26 cellular contexts compared by ENCODE assay signal in genomic region chr11:129975543-129975942, GRCh38. TPM values are rescaled to one million over a fixed set of nuclear protein-coding genes. Genes with fewer than 3 reads are reported as not detected.
DNase-seq lines count a peak whose midpoint lies in the region; ATAC-seq, FAIRE-seq and TF ChIP-seq lines count a peak whose summit lies in the region.
"Had no signal": no experiment of that assay in that cellular context is flagged by ENCODE, and none has a peak within 500 bp of the region (broad histone marks: within the 10 kb centered on the region; RNA-seq: fewer than 3 reads in every experiment).

No MANE protein-coding gene starts in this region.

- no peak overlapping the region for H2AFZ ChIP-seq in H9 (ENCODE audit: low read length)
- no peak overlapping the region for H2AFZ ChIP-seq in H1 (ENCODE audit: low read length)
- no peak overlapping the region for H2AFZ ChIP-seq in neuronal stem cell (ENCODE audit: low read length)
- H2AFZ ChIP-seq: GM23248 had no signal

- no peak overlapping the region for H2BK5ac ChIP-seq in H9 (ENCODE audit: insufficient read length, low read length)
- H2BK5ac ChIP-seq in H1 (ENCODE audit: low read depth, low read length): no peak overlapping the region
- no peak overlapping the region for H2BK5ac ChIP-seq in neuronal stem cell (ENCODE audit: low read length)

- H3K79me2 ChIP-seq in H9 (ENCODE audit: insufficient read depth, low read length) (no peaks in the 10 kb centered on the region; the same call in 1 of the 2 replicates), H1 (ENCODE audit: control insufficient read depth in 1 of 2, insufficient read depth in 2 of 2, low read length in 2 of 2) (peaks cover 0 to 21% of the 10 kb centered on the region in 2 experiments; a peak in 2 of 4 replicates)

- H3K14ac ChIP-seq in H9 (ENCODE audit: insufficient read depth, low read length): no peak overlapping the region
- no peak overlapping the region for H3K14ac ChIP-seq in H1 (ENCODE audit: insufficient read length)
- H3K14ac ChIP-seq in neuronal stem cell (ENCODE audit: low read length): no peak overlapping the region

- TF ChIP-seq CTCF in H9 (conservative IDR thresholded peaks at IDR 0.05) (no peak), H1 (IDR thresholded peaks at IDR 0.05; ENCODE audit: control extremely low read depth in 1 of 3, insufficient read depth in 1 of 3, low read depth in 1 of 3, low read length in 3 of 3) (no peak)

- H3K23me2 ChIP-seq in H9 (ENCODE audit: insufficient read length, low read depth, low read length, poor library complexity, severe bottlenecking) (no peaks in the 10 kb centered on the region), H1 (ENCODE audit: low read depth, low read length) (no peaks in the 10 kb centered on the region)

- H3K4me2 ChIP-seq in BLaER1 (peak overlapping the region; percentile 85; the same call in 1 of the 2 replicates), H9 (ENCODE audit: insufficient read depth, insufficient read length, low read length) (no peak overlapping the region), H1 (ENCODE audit: insufficient read depth in 1 of 2, low read depth in 2 of 2, low read length in 2 of 2) (no peak overlapping the region), neuronal stem cell (ENCODE audit: insufficient read depth, low read length, poor library complexity, severe bottlenecking) (no peak overlapping the region)
- H3K4me2 ChIP-seq: A549 had no signal

- H2BK15ac ChIP-seq in H9 (ENCODE audit: low read depth, low read length) (no peak overlapping the region), H1 (ENCODE audit: low read length) (no peak overlapping the region), neuronal stem cell (ENCODE audit: low read length) (no peak overlapping the region)

- H3K4me3 ChIP-seq in BLaER1 (no peak overlapping the region), H1 (ENCODE audit: extremely low read depth in 1 of 4, insufficient read depth in 2 of 4, low read depth in 3 of 4, low read length in 4 of 4) (no peak overlapping the region), neuronal stem cell (ENCODE audit: low read length in 2 of 2) (peak overlapping the region in 1 of 2 donors; percentile 48)
- H3K4me3 ChIP-seq: A549, GM23248 had no signal

- POLR2A ChIA-PET in H1 (lab: Charles Lee; ENCODE audit: partially characterized antibody): interaction anchor here (1.4 kb wide), 1 partner anchor 9 kb away, joined by 4 read pairs; no protein-coding TSS in a partner anchor

- CTCF ChIA-PET in H1 (lab: Charles Lee; ENCODE audit: partially characterized antibody): interaction anchor here (1.5 to 1.7 kb wide), 2 partner anchors 10 to 156 kb away, joined by 3 to 4 read pairs; no protein-coding TSS in a partner anchor

- no peak for FAIRE-seq in H1 (lab: Jason Lieb, UNC)
- FAIRE-seq: A549, GM12891, GM18507, H54, HTR-8/SVneo had no signal

- no peak overlapping the region for H3K9ac ChIP-seq in BLaER1
- no peak overlapping the region for H3K9ac ChIP-seq in H9 (ENCODE audit: extremely low read depth, insufficient read length, low read length)
- no peak overlapping the region for H3K9ac ChIP-seq in H1 (replicated peaks in 1 of 4; ENCODE audit: extremely low read depth in 1 of 4, low read depth in 3 of 4, low read length in 3 of 4)
- no peak overlapping the region for H3K9ac ChIP-seq in neuronal stem cell (ENCODE audit: low read depth, low read length, poor library complexity)
- H3K9ac ChIP-seq: GM23248 had no signal

- H3K27ac ChIP-seq in BLaER1: peak overlapping the region; percentile 43
- H3K27ac ChIP-seq in H9 (ENCODE audit: insufficient read length, low read depth, low read length): no peak overlapping the region
- no peak overlapping the region; the same call in 1 of the 2 replicates for H3K27ac ChIP-seq in H1 (ENCODE audit: low read depth, low read length)
- no peak overlapping the region for H3K27ac ChIP-seq in neuronal stem cell (replicated peaks; ENCODE audit: low read length)
- H3K27ac ChIP-seq: 22Rv1, A549, GM23248 had no signal

- no peak for TF ChIP-seq EP300 in H1 (IDR thresholded peaks at IDR 0.05; ENCODE audit: borderline replicate concordance in 1 of 2, low read depth in 2 of 2, low read length in 2 of 2)

- peak overlapping the region in 1 of 3 experiments; percentile 80; a peak in 1 of 7 replicates for H3K27ac Mint-ChIP-seq in H9
- H3K27ac Mint-ChIP-seq: CD8-positive, alpha-beta memory T cell; HFFc6; IgD-negative memory B cell had no signal

- H4K5ac ChIP-seq in H9 (ENCODE audit: insufficient read length, low read depth, low read length) (no peak overlapping the region), H1 (ENCODE audit: insufficient read length, low read depth, low read length) (no peak overlapping the region)

- H3K4ac ChIP-seq in H9 (ENCODE audit: low read depth, low read length) (no peak overlapping the region), H1 (replicated peaks; ENCODE audit: insufficient read length, low read depth, low read length) (peak overlapping the region; percentile 32), neuronal stem cell (ENCODE audit: low read length) (no peak overlapping the region)

- no peak overlapping the region for H3K56ac ChIP-seq in H9 (ENCODE audit: insufficient read length, low read depth, low read length)
- no peak overlapping the region for H3K56ac ChIP-seq in H1 (replicated peaks; ENCODE audit: insufficient read length, low read depth, low read length)

- H3K4me1 ChIP-seq in BLaER1 (peaks cover 63% of the 10 kb centered on the region), H9 (ENCODE audit: insufficient read depth, low read length) (peaks cover 2% of the 10 kb centered on the region; the same call in 1 of the 2 replicates), H1 (replicated peaks in 1 of 4; ENCODE audit: control insufficient read depth in 3 of 4, insufficient read depth in 4 of 4, low read length in 3 of 4) (no peaks in the 10 kb centered on the region; a peak in 1 of 7 replicates), neuronal stem cell (ENCODE audit: control insufficient read depth in 2 of 2, insufficient read depth in 1 of 2, low read depth in 1 of 2, low read length in 2 of 2) (peaks cover 10 to 20% of the 10 kb centered on the region in 2 donors)
- H3K4me1 ChIP-seq: A549 had no signal

- ATAC-seq in SK-N-SH treated with all-trans-retinoic acid at 6 μM for 48 hours: no peak
- no peak for ATAC-seq in GM21526 (IDR thresholded peaks at IDR 0.05; ENCODE audit: low FRiP score, unreplicated experiment)
- ATAC-seq: A549, HCT116 had no signal

- no peak overlapping the region for H3T11ph ChIP-seq in H9 (ENCODE audit: low read length)

- H3K9me3 Mint-ChIP-seq in H9: no peaks in the 10 kb centered on the region
- H3K9me3 Mint-ChIP-seq: CD8-positive, alpha-beta memory T cell; HFFc6; IgD-negative memory B cell had no signal

- H2BK120ac ChIP-seq in H9 (ENCODE audit: low read depth, low read length, poor library complexity, severe bottlenecking): no peak overlapping the region
- no peak overlapping the region for H2BK120ac ChIP-seq in H1 (replicated peaks; ENCODE audit: low read depth, low read length)
- no peak overlapping the region for H2BK120ac ChIP-seq in neuronal stem cell (ENCODE audit: low read depth, low read length)

- H3K4me3 Mint-ChIP-seq in H9: no peak overlapping the region
- H3K4me3 Mint-ChIP-seq: CD8-positive, alpha-beta memory T cell; HFFc6 had no signal

- no peak overlapping the region for H4K91ac ChIP-seq in H9 (ENCODE audit: insufficient read length, low read depth, low read length)
- H4K91ac ChIP-seq in H1 (replicated peaks; ENCODE audit: insufficient read length, low read length): no peak overlapping the region
- no peak overlapping the region for H4K91ac ChIP-seq in neuronal stem cell (ENCODE audit: low read depth, low read length, poor library complexity)

- no peaks in the 10 kb centered on the region; the same call in 1 of the 2 replicates for H3K27me3 Mint-ChIP-seq in H9 (ENCODE audit: low read depth)
- H3K27me3 Mint-ChIP-seq: CD8-positive, alpha-beta memory T cell had no signal

- H4K8ac ChIP-seq in H9 (replicated peaks; ENCODE audit: insufficient read length, low read depth, low read length): no peak overlapping the region
- H4K8ac ChIP-seq in H1 (ENCODE audit: extremely low read depth, insufficient read depth, low read length): no peak overlapping the region
- H4K8ac ChIP-seq in neuronal stem cell (ENCODE audit: low read depth, low read length): no peak overlapping the region

- DNase-seq in H9 (no peak), H1 (ENCODE audit: low read depth in 1 of 2, low spot score in 2 of 2) (no peak), neuronal stem cell (ENCODE audit: low spot score) (no peak), SHP77 (lab: John Stamatoyannopoulos, UW) (no peak), NCI-H226 (no peak)
- DNase-seq: AML-193; CD8-positive, alpha-beta memory T cell; COR-L47; DMS 273 treated with DMSO at 0.1 percent for 48 hours; DMS53; DND-41; EL; GM23248; HFFc6; KBM-7 had no signal

- H3K36me3 ChIP-seq in BLaER1 (no peaks in the 10 kb centered on the region), H1 (ENCODE audit: control insufficient read depth in 2 of 4, insufficient read depth in 4 of 4, low read length in 3 of 4) (no peaks in the 10 kb centered on the region), neuronal stem cell (replicated peaks in 1 of 2; ENCODE audit: control insufficient read depth in 2 of 2, insufficient read depth in 2 of 2, low read length in 2 of 2) (peaks cover 0 to 2% of the 10 kb centered on the region in 2 donors)

- H2AK5ac ChIP-seq in H9 (ENCODE audit: insufficient read length, low read length) (peak overlapping the region; percentile 51), H1 (ENCODE audit: low read depth, low read length) (peak overlapping the region; percentile 54; the same call in 1 of the 2 replicates), neuronal stem cell (ENCODE audit: low read depth, low read length) (no peak overlapping the region)

- H2BK12ac ChIP-seq in H9 (ENCODE audit: insufficient read length, low read depth, low read length) (peak overlapping the region; percentile 57), H1 (ENCODE audit: low read depth, low read length) (no peak overlapping the region), neuronal stem cell (ENCODE audit: low read length) (no peak overlapping the region)

- peaks cover 26 to 28% of the 10 kb centered on the region in 2 experiments for H3K4me1 Mint-ChIP-seq in H9

- no CpG with 5 or more reads among the region's 2 CpGs for WGBS in H9 (ENCODE audit: extremely low coverage, insufficient read length, low lambda C conversion rate)
- 91% methylated on average over 2 of the region's 2 CpGs; no CpG with 5 or more reads in 1 of the 2 experiments for WGBS in H1 (ENCODE audit: extremely low coverage in 1 of 2, insufficient coverage in 1 of 2, insufficient read length in 1 of 2, insufficient replicate concordance in 2 of 2, low coverage in 1 of 2, low lambda C conversion rate in 2 of 2, missing lambda C conversion rate in 1 of 2), 2 experiments
- no CpG with 5 or more reads among the region's 2 CpGs for WGBS in neuronal stem cell (ENCODE audit: extremely low coverage in 2 of 2, insufficient read length in 2 of 2, insufficient replicate concordance in 1 of 2), 2 donors

- H3K23ac ChIP-seq in H9 (ENCODE audit: insufficient read length, low read depth, low read length) (no peak overlapping the region), H1 (ENCODE audit: insufficient read length) (no peak overlapping the region), neuronal stem cell (ENCODE audit: low read depth, low read length, poor library complexity) (peak overlapping the region; percentile 2)

- H3K9me3 ChIP-seq in BLaER1 (0 out of 2 replicates have a peak, but pooled peaks cover 7% of the 10 kb centered on the region), H9 (ENCODE audit: control insufficient read depth, low read depth, low read length) (no peaks in the 10 kb centered on the region), H1 (ENCODE audit: insufficient read depth in 2 of 2, low read depth in 1 of 2, low read length in 1 of 2) (no peaks in the 10 kb centered on the region), neuronal stem cell (replicated peaks in 1 of 2; ENCODE audit: control insufficient read depth in 2 of 2, insufficient read depth in 1 of 2, low read depth in 1 of 2, low read length in 2 of 2) (no peaks in the 10 kb centered on the region)
- H3K9me3 ChIP-seq: A549 had no signal

- H3K36me3 Mint-ChIP-seq in H9 (ENCODE audit: insufficient read depth in 1 of 3, low read depth in 3 of 3): peaks cover 5 to 9% (median 8%) of the 10 kb centered on the region in 3 experiments; a peak in 4 of 7 replicates

- no peak overlapping the region for H3K18ac ChIP-seq in H9 (ENCODE audit: insufficient read length, low read depth, low read length)
- H3K18ac ChIP-seq in H1 (ENCODE audit: extremely low read depth, low read length): no peak overlapping the region
- H3K18ac ChIP-seq in neuronal stem cell (ENCODE audit: low read length): no peak overlapping the region

- H3K27me3 ChIP-seq in BLaER1 (no peaks in the 10 kb centered on the region), H9 (ENCODE audit: insufficient read depth, low read length) (no peaks in the 10 kb centered on the region), H1 (replicated peaks in 1 of 4; ENCODE audit: control insufficient read depth in 3 of 4, extremely low read depth in 1 of 4, insufficient read depth in 3 of 4, low read length in 3 of 4) (no peaks in the 10 kb centered on the region), neuronal stem cell (ENCODE audit: control insufficient read depth in 3 of 3, insufficient read depth in 3 of 3, low read depth in 1 of 3, low read length in 3 of 3) (no peaks in the 10 kb centered on the region)

- TF ChIP-seq POLR2A in H1 (IDR thresholded peaks at IDR 0.05; ENCODE audit: control extremely low read depth in 1 of 2, low read depth in 2 of 2, low read length in 2 of 2): no peak

- H2BK20ac ChIP-seq in H9 (ENCODE audit: low read depth, low read length, poor library complexity, severe bottlenecking) (no peak overlapping the region), H1 (ENCODE audit: low read length) (no peak overlapping the region)

- H3K79me1 ChIP-seq in H9 (ENCODE audit: insufficient read depth, low read depth, low read length, poor library complexity, severe bottlenecking): peaks cover 3% of the 10 kb centered on the region
- H3K79me1 ChIP-seq in H1 (ENCODE audit: low read depth, low read length): peaks cover 6% of the 10 kb centered on the region; the same call in 1 of the 2 replicates
- peaks cover 3% of the 10 kb centered on the region for H3K79me1 ChIP-seq in neuronal stem cell (ENCODE audit: low read depth, low read length)

- no peak for TF ChIP-seq RAD21 in H1 (IDR thresholded peaks at IDR 0.05 in 1 of 2, conservative IDR thresholded peaks at IDR 0.05 in 1 of 2; ENCODE audit: low read depth in 2 of 2, low read length in 2 of 2)

- H4K20me1 ChIP-seq in BLaER1 (no peaks in the 10 kb centered on the region), H9 (ENCODE audit: control insufficient read depth, insufficient read depth, insufficient read length) (no peaks in the 10 kb centered on the region), H1 (replicated peaks in 1 of 2; ENCODE audit: control insufficient read depth in 1 of 2, insufficient read depth in 2 of 2, low read length in 2 of 2) (peaks cover 0 to 7% of the 10 kb centered on the region in 2 experiments)

RNA-seq across cellular contexts. Expression of gene PRDM10, which starts 27.1 kb away (rescaled TPM):
- 7.7 and 9.6 TPM in 2 replicates for total RNA-seq in H9 (2021)
- total RNA-seq in H1 (2021; fragmentation: NEBNext Ultra II Directional; extraction: Animal tissue kit (Norgen Biotek cat#: 25700)): 16.0 and 19.2 TPM in 2 replicates
- 15.5 and 20.8 TPM in 2 replicates for polyA plus RNA-seq in H1 (2011; rRNA removed)
- polyA plus RNA-seq in H1 (2011; cell fraction: cytosol; rRNA removed): 9.2 TPM
- polyA plus RNA-seq in H1 (2011; cell fraction: nucleus; rRNA removed): 35.9 TPM
- 6.6 to 9.0 TPM (median 7.2 TPM) in 4 replicates for polyA plus RNA-seq in H1 (2012, experiment 1 of 2)
- 0.45 TPM for polyA plus RNA-seq in H1 (2012, experiment 2 of 2)
- polyA plus RNA-seq in H1 (2013, experiment 1 of 2): 6.9 TPM
- 6.1 TPM for polyA plus RNA-seq in H1 (2013, experiment 2 of 2)
- polyA minus RNA-seq in H1 (2011; rRNA and poly(A)+ RNA removed): 58.7 and 59.5 TPM in 2 replicates
- polyA minus RNA-seq in H1 (2011; cell fraction: cytosol; rRNA and poly(A)+ RNA removed): 25.2 TPM
- polyA minus RNA-seq in H1 (2011; cell fraction: nucleus; rRNA and poly(A)+ RNA removed): 20.4 TPM
- 4.6 TPM for polyA plus RNA-seq in neuronal stem cell (2013, experiment 1 of 2)
- 4.9 TPM for polyA plus RNA-seq in neuronal stem cell (2013, experiment 2 of 2)
